In genomic region chr5:145536133-145536532, GRCh38 we compare ENCODE assay signal across 1 cellular context.
TF ChIP-seq lines count a peak whose summit lies in the region.

No MANE protein-coding gene starts in this region.

TF ChIP-seq in K562, 482 proteins besides CTCF, POLR2A, EP300 and RAD21 (continued from another document):
- TF ChIP-seq HIVEP1 (CRISPR knock-in tag; IDR thresholded peaks at IDR 0.05) = no peak
